Comparison of ENCODE assay signal across 1 cellular context in genomic region chr17:76239538-76240274, GRCh38.
TF ChIP-seq lines count a peak whose summit lies in the region.

No MANE protein-coding gene starts in this region.

TF ChIP-seq in HepG2, 621 proteins besides CTCF, POLR2A, EP300 and RAD21 (continued from another document and continues in another):
- TF ChIP-seq, protein P1, sequence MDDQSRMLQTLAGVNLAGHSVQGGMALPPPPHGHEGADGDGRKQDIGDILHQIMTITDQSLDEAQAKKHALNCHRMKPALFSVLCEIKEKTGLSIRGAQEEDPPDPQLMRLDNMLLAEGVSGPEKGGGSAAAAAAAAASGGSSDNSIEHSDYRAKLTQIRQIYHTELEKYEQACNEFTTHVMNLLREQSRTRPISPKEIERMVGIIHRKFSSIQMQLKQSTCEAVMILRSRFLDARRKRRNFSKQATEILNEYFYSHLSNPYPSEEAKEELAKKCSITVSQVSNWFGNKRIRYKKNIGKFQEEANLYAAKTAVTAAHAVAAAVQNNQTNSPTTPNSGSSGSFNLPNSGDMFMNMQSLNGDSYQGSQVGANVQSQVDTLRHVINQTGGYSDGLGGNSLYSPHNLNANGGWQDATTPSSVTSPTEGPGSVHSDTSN (CRISPR knock-in tag; IDR thresholded peaks at IDR 0.05; ENCODE audit: borderline replicate concordance): no peak
- TF ChIP-seq NR0B2 (CRISPR knock-in tag; IDR thresholded peaks at IDR 0.05): peak; percentile 56; the same call in 1 of the 2 replicates
- no peak for TF ChIP-seq GTF2F1 (IDR thresholded peaks at IDR 0.05; ENCODE audit: low read length)
- TF ChIP-seq, protein P2, sequence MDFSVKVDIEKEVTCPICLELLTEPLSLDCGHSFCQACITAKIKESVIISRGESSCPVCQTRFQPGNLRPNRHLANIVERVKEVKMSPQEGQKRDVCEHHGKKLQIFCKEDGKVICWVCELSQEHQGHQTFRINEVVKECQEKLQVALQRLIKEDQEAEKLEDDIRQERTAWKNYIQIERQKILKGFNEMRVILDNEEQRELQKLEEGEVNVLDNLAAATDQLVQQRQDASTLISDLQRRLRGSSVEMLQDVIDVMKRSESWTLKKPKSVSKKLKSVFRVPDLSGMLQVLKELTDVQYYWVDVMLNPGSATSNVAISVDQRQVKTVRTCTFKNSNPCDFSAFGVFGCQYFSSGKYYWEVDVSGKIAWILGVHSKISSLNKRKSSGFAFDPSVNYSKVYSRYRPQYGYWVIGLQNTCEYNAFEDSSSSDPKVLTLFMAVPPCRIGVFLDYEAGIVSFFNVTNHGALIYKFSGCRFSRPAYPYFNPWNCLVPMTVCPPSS (IDR thresholded peaks at IDR 0.05): no peak
- no peak for TF ChIP-seq ZHX2 (IDR thresholded peaks at IDR 0.05; ENCODE audit: low read depth)
- no peak for TF ChIP-seq ZHX2 (CRISPR knock-in tag; IDR thresholded peaks at IDR 0.05; ENCODE audit: borderline replicate concordance)
- TF ChIP-seq ZNF546 (CRISPR knock-in tag; conservative IDR thresholded peaks at IDR 0.05): peak; percentile 79
- TF ChIP-seq ATF7-NPFF (CRISPR knock-in tag; IDR thresholded peaks at IDR 0.05; ENCODE audit: low read depth): 0 out of 2 replicates have a peak, but pooled peaks have one; percentile 53
- TF ChIP-seq REXO4 (CRISPR knock-in tag; IDR thresholded peaks at IDR 0.05; ENCODE audit: borderline replicate concordance): 0 out of 2 replicates have a peak, but pooled peaks have one; percentile 33
- TF ChIP-seq ZNF775 (CRISPR knock-in tag; IDR thresholded peaks at IDR 0.05; ENCODE audit: borderline replicate concordance): no peak
- TF ChIP-seq ZNF549 (CRISPR knock-in tag; IDR thresholded peaks at IDR 0.05): no peak
- peak; percentile 40; the same call in 1 of the 2 replicates for TF ChIP-seq ZBTB39 (CRISPR knock-in tag; IDR thresholded peaks at IDR 0.05)
- TF ChIP-seq, protein P3, sequence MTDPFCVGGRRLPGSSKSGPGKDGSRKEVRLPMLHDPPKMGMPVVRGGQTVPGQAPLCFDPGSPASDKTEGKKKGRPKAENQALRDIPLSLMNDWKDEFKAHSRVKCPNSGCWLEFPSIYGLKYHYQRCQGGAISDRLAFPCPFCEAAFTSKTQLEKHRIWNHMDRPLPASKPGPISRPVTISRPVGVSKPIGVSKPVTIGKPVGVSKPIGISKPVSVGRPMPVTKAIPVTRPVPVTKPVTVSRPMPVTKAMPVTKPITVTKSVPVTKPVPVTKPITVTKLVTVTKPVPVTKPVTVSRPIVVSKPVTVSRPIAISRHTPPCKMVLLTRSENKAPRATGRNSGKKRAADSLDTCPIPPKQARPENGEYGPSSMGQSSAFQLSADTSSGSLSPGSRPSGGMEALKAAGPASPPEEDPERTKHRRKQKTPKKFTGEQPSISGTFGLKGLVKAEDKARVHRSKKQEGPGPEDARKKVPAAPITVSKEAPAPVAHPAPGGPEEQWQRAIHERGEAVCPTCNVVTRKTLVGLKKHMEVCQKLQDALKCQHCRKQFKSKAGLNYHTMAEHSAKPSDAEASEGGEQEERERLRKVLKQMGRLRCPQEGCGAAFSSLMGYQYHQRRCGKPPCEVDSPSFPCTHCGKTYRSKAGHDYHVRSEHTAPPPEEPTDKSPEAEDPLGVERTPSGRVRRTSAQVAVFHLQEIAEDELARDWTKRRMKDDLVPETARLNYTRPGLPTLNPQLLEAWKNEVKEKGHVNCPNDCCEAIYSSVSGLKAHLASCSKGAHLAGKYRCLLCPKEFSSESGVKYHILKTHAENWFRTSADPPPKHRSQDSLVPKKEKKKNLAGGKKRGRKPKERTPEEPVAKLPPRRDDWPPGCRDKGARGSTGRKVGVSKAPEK (CRISPR knock-in tag; IDR thresholded peaks at IDR 0.05; ENCODE audit: borderline replicate concordance): no peak
- TF ChIP-seq ZNF33A (CRISPR knock-in tag; IDR thresholded peaks at IDR 0.05; ENCODE audit: borderline replicate concordance): no peak
- no peak for TF ChIP-seq FOXK1 (CRISPR knock-in tag; IDR thresholded peaks at IDR 0.05; ENCODE audit: borderline replicate concordance, low read depth)
- TF ChIP-seq PPARG (CRISPR knock-in tag; conservative IDR thresholded peaks at IDR 0.05): no peak
- TF ChIP-seq ZSCAN29 (CRISPR knock-in tag; conservative IDR thresholded peaks at IDR 0.05): no peak
- peak; percentile 60; the same call in 1 of the 2 replicates for TF ChIP-seq SRY (CRISPR knock-in tag; IDR thresholded peaks at IDR 0.05)
- TF ChIP-seq ZMYM3 (CRISPR knock-in tag; IDR thresholded peaks at IDR 0.05): no peak
- TF ChIP-seq GATA4 (IDR thresholded peaks at IDR 0.05; ENCODE audit: borderline replicate concordance, low read depth): no peak
- peak; percentile 59; the same call in 1 of the 2 replicates for TF ChIP-seq ZNF891 (CRISPR knock-in tag; IDR thresholded peaks at IDR 0.05)
- peak; percentile 30 for TF ChIP-seq HNRNPK (IDR thresholded peaks at IDR 0.05; ENCODE audit: low read depth, low read length, poor library complexity, severe bottlenecking)
- no peak for TF ChIP-seq POLR2G (IDR thresholded peaks at IDR 0.05; ENCODE audit: low read depth, low read length)
- TF ChIP-seq, protein P4, sequence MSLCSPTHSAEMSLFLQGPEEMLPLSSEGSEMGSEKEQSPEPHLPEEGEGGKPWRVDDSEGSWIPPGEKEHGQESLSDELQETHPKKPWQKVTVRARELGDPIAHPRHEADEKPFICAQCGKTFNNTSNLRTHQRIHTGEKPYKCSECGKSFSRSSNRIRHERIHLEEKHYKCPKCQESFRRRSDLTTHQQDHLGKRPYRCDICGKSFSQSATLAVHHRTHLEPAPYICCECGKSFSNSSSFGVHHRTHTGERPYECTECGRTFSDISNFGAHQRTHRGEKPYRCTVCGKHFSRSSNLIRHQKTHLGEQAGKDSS (CRISPR knock-in tag; IDR thresholded peaks at IDR 0.05; ENCODE audit: borderline replicate concordance, low read depth): no peak
- no peak for TF ChIP-seq ZBTB14 (CRISPR knock-in tag; IDR thresholded peaks at IDR 0.05)
- TF ChIP-seq ZNF547 (CRISPR knock-in tag; IDR thresholded peaks at IDR 0.05): peak; percentile 48; the same call in 1 of the 2 replicates
- peak; percentile 65; the same call in 1 of the 2 replicates for TF ChIP-seq ARHGAP35 (CRISPR knock-in tag; IDR thresholded peaks at IDR 0.05; ENCODE audit: borderline replicate concordance)
- peak; percentile 46; the same call in 1 of the 2 replicates for TF ChIP-seq NRL (CRISPR knock-in tag; IDR thresholded peaks at IDR 0.05; ENCODE audit: borderline replicate concordance)
- TF ChIP-seq, protein P5, sequence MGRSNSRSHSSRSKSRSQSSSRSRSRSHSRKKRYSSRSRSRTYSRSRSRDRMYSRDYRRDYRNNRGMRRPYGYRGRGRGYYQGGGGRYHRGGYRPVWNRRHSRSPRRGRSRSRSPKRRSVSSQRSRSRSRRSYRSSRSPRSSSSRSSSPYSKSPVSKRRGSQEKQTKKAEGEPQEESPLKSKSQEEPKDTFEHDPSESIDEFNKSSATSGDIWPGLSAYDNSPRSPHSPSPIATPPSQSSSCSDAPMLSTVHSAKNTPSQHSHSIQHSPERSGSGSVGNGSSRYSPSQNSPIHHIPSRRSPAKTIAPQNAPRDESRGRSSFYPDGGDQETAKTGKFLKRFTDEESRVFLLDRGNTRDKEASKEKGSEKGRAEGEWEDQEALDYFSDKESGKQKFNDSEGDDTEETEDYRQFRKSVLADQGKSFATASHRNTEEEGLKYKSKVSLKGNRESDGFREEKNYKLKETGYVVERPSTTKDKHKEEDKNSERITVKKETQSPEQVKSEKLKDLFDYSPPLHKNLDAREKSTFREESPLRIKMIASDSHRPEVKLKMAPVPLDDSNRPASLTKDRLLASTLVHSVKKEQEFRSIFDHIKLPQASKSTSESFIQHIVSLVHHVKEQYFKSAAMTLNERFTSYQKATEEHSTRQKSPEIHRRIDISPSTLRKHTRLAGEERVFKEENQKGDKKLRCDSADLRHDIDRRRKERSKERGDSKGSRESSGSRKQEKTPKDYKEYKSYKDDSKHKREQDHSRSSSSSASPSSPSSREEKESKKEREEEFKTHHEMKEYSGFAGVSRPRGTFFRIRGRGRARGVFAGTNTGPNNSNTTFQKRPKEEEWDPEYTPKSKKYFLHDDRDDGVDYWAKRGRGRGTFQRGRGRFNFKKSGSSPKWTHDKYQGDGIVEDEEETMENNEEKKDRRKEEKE (IDR thresholded peaks at IDR 0.05): no peak
- TF ChIP-seq DRAP1 (CRISPR knock-in tag; IDR thresholded peaks at IDR 0.05): no peak
- TF ChIP-seq TAF15 (IDR thresholded peaks at IDR 0.05; ENCODE audit: low read depth, low read length, poor library complexity, severe bottlenecking): no peak
